ENCODE assay signal across 8 cellular contexts in the genomic region with DNA sequence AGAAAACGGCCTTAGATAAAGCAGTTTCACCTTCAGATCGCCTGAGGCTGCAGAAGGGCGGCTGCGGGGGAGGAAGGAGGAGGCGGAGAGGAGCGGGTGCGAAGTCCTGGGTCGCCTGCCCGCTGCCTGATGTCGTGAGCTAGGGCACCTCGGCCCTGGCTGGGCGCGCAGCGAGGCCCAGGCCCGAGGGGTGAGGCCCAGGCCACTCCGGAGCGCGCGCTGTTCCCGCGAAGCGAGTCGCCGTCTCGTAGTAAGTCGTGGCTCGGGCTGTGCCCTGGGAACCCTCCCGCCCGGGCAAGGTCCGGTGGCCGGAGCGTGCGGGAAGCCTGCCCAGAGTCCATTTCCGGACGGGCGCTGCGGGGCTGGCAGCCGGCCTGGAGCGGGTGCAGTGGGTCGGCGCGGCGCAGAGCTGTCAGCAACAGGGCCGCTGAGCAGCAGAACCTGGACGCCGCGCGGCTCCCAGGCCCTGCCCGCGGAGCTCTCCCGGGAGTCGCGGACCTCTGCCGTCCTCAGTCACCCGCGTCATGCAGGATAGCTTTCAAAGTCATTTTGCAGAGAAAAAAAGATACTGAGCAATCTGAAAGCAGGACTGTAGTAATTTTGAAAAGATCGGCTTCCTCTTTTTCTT. TPM values are rescaled to one million over a fixed set of nuclear protein-coding genes. Genes with fewer than 3 reads are reported as not detected.
DNase-seq lines count a peak whose midpoint lies in the region; ATAC-seq, FAIRE-seq and TF ChIP-seq lines count a peak whose summit lies in the region.

No MANE protein-coding gene starts in this region.

- H3K36me3 ChIP-seq in bronchial epithelial cell (ENCODE audit: control insufficient read depth, insufficient read depth, low read length) (no peaks in the 10 kb centered on the region), skeletal muscle tissue (ENCODE audit: control insufficient read depth in 3 of 3, insufficient read depth in 3 of 3, low read length in 3 of 3) (no peaks in the 10 kb centered on the region)

- no peaks in the 10 kb centered on the region for H3K9me3 ChIP-seq in skeletal muscle tissue (ENCODE audit: control insufficient read depth in 3 of 3, low read length in 3 of 3)

- peak overlapping the region; percentile 59 for H3K4me3 ChIP-seq in bronchial epithelial cell (ENCODE audit: low read depth, low read length)
- peak overlapping the region; percentile 83 to 88 (median 86) for H3K4me3 ChIP-seq in skeletal muscle tissue (ENCODE audit: low read length in 3 of 3)

- H3K27me3 Mint-ChIP-seq in T-cell = peaks cover 0 to 2% of the 10 kb centered on the region in 2 donors

- no peaks in the 10 kb centered on the region for H3K27me3 ChIP-seq in bronchial epithelial cell (ENCODE audit: control insufficient read depth, insufficient read depth, low read length)
- H3K27me3 ChIP-seq in skeletal muscle tissue (ENCODE audit: control insufficient read depth in 3 of 3, insufficient read depth in 3 of 3, low read length in 3 of 3) = no peaks in the 10 kb centered on the region

- peak overlapping the region; percentile 85 to 94 (median 89) for H3K4me3 Mint-ChIP-seq in T-cell

- peak overlapping the region; percentile 83 to 95 (median 93) for H3K9ac ChIP-seq in skeletal muscle tissue (ENCODE audit: low read depth in 1 of 3, low read length in 3 of 3)

- peaks cover 6% of the 10 kb centered on the region for H3K36me3 Mint-ChIP-seq in T-cell

- H3K27ac ChIP-seq in skeletal muscle tissue (ENCODE audit: low read depth, low read length) = peak overlapping the region; percentile 79

- H3K4me1 Mint-ChIP-seq in T-cell = peaks cover 36 to 48% (median 42%) of the 10 kb centered on the region in 3 donors

- no peak for TF ChIP-seq CTCF in bronchial epithelial cell (IDR thresholded peaks at IDR 0.05; ENCODE audit: insufficient read depth, low read length, severe bottlenecking)

- peaks cover 0 to 6% (median 0%) of the 10 kb centered on the region in 3 donors for H3K9me3 Mint-ChIP-seq in T-cell

- peak; percentile 66 for ATAC-seq in HG03196 (IDR thresholded peaks at IDR 0.05; ENCODE audit: unreplicated experiment)
- peak; percentile 56 to 73 (median 62) for ATAC-seq in T-cell (replicated peaks in 1 of 4)

- DNase-seq in AML-193 (lab: John Stamatoyannopoulos, UW) (peak; percentile 6 to 17), GM19239 (ENCODE audit: insufficient read length, low spot score) (peak; percentile 21), T-cell (peak in 13 of 34 experiments; percentile 1 to 27 (median 8)), bronchial epithelial cell (ENCODE audit: low read depth) (no peak), iPS-NIHi7 (ENCODE audit: extremely low spot score) (peak; percentile 70), GF-D8 (lab: John Stamatoyannopoulos, UW) (no peak)

- POLR2A ChIA-PET in T-cell (lab: Charles Lee) = interaction anchor here in 1 of 2 donors (0.5 to 0.7 kb wide), 2 partner anchors 21 to 26 kb away, joined by 4 to 6 read pairs; no protein-coding TSS in a partner anchor

- CTCF ChIA-PET in T-cell (lab: Charles Lee) = interaction anchor here in 1 of 2 donors (0.7 kb wide), 1 partner anchor 27 kb away, joined by 4 read pairs; no protein-coding TSS in a partner anchor

- peaks cover 13 to 17% (median 13%) of the 10 kb centered on the region in 3 donors for H3K4me1 ChIP-seq in skeletal muscle tissue (ENCODE audit: control insufficient read depth in 3 of 3, insufficient read depth in 3 of 3, low read length in 3 of 3)

- FAIRE-seq in GM19239 (lab: Jason Lieb, UNC) (peak; percentile 53), bronchial epithelial cell (lab: Jason Lieb, UNC) (no peak)

- peak overlapping the region; percentile 82 to 85 for H3K27ac Mint-ChIP-seq in T-cell

RNA-seq across cellular contexts. Expression of gene TRIM2, which starts 18.7 kb away (rescaled TPM):
- total RNA-seq in T-cell = 1 to 10 TPM; 3.5 to 8.4 (median 4.4) TPM
- 7.1 and 23.4 TPM in 2 replicates for total RNA-seq in bronchial epithelial cell
- total RNA-seq in skeletal muscle tissue = 21.4 TPM

Comparison
In these comparisons a context has a peak if more than half of its experiments do, and no peak if none do; other contexts are left out.
1. DNase-seq: peak in AML-193 (2 of 2), GM19239 (single experiment) and iPS-NIHi7 (single experiment); none in bronchial epithelial cell (single experiment) and GF-D8 (single experiment).